Comparison of ENCODE assay signal across 1 cellular context in the genomic region with DNA sequence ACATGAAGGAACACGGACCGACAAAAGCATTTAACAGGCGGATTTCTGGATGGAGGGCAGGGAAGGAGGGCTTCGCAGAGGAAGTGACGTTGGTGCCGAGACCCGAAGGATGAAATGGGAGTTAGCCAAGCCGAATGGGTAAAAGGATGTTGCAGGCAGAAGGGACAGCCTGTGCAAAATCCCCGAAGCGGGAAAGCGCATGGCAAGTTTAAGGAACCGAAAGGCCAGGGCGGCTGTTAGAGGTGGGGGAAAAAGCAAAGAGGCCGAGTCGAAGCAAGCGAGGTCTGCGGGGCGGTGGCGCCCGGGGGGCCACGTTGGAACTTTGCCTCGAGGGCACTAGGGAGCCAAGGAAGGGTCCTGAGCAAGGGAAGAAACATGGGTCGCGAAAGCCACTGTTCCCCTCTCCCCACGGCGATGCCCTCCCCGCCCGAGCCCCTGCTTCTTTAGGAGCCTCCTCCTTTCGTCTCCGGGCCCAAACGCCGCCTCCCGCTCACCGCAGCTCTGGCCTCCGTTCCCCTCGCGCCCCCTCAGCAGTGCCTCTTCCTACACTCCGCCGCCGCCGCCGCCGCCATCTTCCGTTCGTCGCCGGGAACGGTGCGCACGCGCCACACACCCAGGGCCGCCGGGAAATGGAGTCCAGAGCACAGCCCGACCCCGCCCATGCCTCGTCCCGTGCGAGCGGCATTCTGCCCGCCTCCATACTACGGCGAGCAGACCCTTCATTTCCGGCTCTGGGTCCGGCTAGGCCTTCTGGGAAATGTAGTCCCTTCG.
A peak's percentile ranks its signal among the peaks of the same experiment; 100 is the strongest.
TF ChIP-seq lines count a peak whose summit lies in the region.

A gene (minus strand): TSS at position 584 of the 771 bp plus-strand sequence. CDS start 8,652 bp downstream, outside the sequence.

TF ChIP-seq in SK-N-SH, 30 proteins besides CTCF, POLR2A, EP300 and RAD21 (continued from another document):
- TF ChIP-seq, protein P1, sequence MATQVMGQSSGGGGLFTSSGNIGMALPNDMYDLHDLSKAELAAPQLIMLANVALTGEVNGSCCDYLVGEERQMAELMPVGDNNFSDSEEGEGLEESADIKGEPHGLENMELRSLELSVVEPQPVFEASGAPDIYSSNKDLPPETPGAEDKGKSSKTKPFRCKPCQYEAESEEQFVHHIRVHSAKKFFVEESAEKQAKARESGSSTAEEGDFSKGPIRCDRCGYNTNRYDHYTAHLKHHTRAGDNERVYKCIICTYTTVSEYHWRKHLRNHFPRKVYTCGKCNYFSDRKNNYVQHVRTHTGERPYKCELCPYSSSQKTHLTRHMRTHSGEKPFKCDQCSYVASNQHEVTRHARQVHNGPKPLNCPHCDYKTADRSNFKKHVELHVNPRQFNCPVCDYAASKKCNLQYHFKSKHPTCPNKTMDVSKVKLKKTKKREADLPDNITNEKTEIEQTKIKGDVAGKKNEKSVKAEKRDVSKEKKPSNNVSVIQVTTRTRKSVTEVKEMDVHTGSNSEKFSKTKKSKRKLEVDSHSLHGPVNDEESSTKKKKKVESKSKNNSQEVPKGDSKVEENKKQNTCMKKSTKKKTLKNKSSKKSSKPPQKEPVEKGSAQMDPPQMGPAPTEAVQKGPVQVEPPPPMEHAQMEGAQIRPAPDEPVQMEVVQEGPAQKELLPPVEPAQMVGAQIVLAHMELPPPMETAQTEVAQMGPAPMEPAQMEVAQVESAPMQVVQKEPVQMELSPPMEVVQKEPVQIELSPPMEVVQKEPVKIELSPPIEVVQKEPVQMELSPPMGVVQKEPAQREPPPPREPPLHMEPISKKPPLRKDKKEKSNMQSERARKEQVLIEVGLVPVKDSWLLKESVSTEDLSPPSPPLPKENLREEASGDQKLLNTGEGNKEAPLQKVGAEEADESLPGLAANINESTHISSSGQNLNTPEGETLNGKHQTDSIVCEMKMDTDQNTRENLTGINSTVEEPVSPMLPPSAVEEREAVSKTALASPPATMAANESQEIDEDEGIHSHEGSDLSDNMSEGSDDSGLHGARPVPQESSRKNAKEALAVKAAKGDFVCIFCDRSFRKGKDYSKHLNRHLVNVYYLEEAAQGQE (IDR thresholded peaks at IDR 0.05; ENCODE audit: low read depth, low read length) = 0 out of 2 replicates have a peak, but pooled peaks have one; percentile 5
- TF ChIP-seq YY1 (IDR thresholded peaks at IDR 0.05; ENCODE audit: low read depth) = peak; percentile 93
TF ChIP-seq in SK-N-SH: peak in this region for 9.
